Comparison of ENCODE assay signal across 8 cellular contexts in the genomic region with DNA sequence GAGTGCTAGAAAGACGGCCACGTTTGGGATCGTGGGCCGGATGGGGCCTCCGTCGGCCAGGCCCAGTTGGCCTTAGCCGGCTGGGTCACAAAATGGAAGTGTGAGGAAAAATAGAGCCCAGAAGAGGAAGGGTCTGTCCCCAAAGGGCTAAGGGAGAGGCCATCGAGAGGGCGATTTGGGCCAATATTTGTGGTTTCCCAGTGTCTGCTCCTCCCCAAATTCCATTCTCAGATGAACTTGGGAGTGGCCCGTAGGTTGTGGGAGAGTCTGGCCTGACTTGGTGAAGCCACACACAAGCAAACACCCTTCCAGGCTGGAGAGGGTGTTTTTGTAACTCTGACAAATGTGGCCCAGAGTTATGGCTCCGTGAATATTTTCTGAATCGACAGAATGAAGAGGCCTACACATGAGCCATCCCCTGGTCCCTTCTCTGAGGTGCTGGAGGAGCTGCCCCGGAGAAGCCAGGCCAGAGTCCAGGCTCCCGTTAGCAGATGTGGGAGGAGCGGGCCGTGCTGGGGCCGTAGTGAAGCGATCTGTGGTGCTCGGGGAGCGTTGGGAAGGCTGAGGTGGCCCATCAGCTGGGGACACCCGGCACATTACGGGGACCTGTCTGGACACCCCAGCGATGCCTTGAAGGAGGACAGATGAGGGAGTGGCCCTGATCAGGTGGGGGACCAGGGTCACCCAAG.
DNase-seq lines count a peak whose midpoint lies in the region; ATAC-seq and TF ChIP-seq lines count a peak whose summit lies in the region.

No MANE protein-coding gene starts in this region.

- ATAC-seq in HG02884 (IDR thresholded peaks at IDR 0.05; ENCODE audit: unreplicated experiment): no peak
- no peak for ATAC-seq in GM21529 (IDR thresholded peaks at IDR 0.05; ENCODE audit: unreplicated experiment)
- no peak for ATAC-seq in HG02885 (IDR thresholded peaks at IDR 0.05; ENCODE audit: poor library complexity, unreplicated experiment)

- H3K9ac ChIP-seq in BLaER1 treated with 17β-estradiol and CSF1 and Interleukin-3, amounts not matched to agents 10 nM and 100 nM: peak overlapping the region in 7 of 11 experiments; percentile 5 to 38 (median 25); a peak in 7 of 22 replicates

- 2 to 4% (median 3%) methylated on average over 23 of the region's 23 CpGs for WGBS in ovary, 3 donors

- intact Hi-C loops in ovary (cut with DNase I): loop anchor here in 1 of 4 donors (10.0 kb wide), 1 partner anchor 62 kb away; no protein-coding TSS in a partner anchor

- no peak overlapping the region for H3K27ac ChIP-seq in BLaER1 treated with 17β-estradiol and CSF1 and Interleukin-3, amounts not matched to agents 10 nM and 100 nM
- H3K27ac ChIP-seq in RWPE1 (peak overlapping the region; percentile 100), ovary (peak overlapping the region; percentile 94 to 98)

- CTCF ChIA-PET in RWPE1 (lab: Yijun Ruan, JAX): interaction anchor here (0.5 kb wide), 1 partner anchor 32 kb away, joined by 3 read pairs; no protein-coding TSS in a partner anchor

- TF ChIP-seq CTCF in RWPE1 (conservative IDR thresholded peaks at IDR 0.05; ENCODE audit: low read depth) (no peak), fibroblast of mammary gland (conservative IDR thresholded peaks at IDR 0.05; ENCODE audit: control insufficient read depth, insufficient read depth, low read depth, low read length) (no peak), ovary (IDR thresholded peaks at IDR 0.05) (no peak)

- H3K4me2 ChIP-seq in BLaER1 treated with 17β-estradiol and CSF1 and Interleukin-3, amounts not matched to agents 10 nM and 100 nM: peak overlapping the region in 1 of 11 experiments; percentile 4; a peak in 1 of 22 replicates

- DNase-seq in RWPE1 (ENCODE audit: low spot score): no peak
- no peak for DNase-seq in fibroblast of mammary gland (ENCODE audit: low read depth)
- peak in 2 of 5 donors; percentile 48 to 60 for DNase-seq in ovary
- DNase-seq in H7: no peak

- no peak overlapping the region for H3K4me3 ChIP-seq in BLaER1 treated with 17β-estradiol and CSF1 and Interleukin-3, amounts not matched to agents 10 nM and 100 nM
- H3K4me3 ChIP-seq in fibroblast of mammary gland (ENCODE audit: control insufficient read depth, low read depth, low read length) (peak overlapping the region; percentile 94), ovary (peak overlapping the region; percentile 78), H7 (ENCODE audit: insufficient read depth, low read depth, low read length) (no peak overlapping the region)

- peaks cover 0 to 35% (median 7%) of the 10 kb centered on the region in 11 experiments; a peak in 9 of 22 replicates for H3K36me3 ChIP-seq in BLaER1 treated with 17β-estradiol and CSF1 and Interleukin-3, amounts not matched to agents 10 nM and 100 nM
- H3K36me3 ChIP-seq in ovary (no peaks in the 10 kb centered on the region), H7 (replicated peaks; ENCODE audit: control insufficient read depth, insufficient read depth, low read length) (no peaks in the 10 kb centered on the region)

- peaks cover 16 to 39% (median 23%) of the 10 kb centered on the region in 10 experiments for H3K4me1 ChIP-seq in BLaER1 treated with 17β-estradiol and CSF1 and Interleukin-3, amounts not matched to agents 10 nM and 100 nM
- H3K4me1 ChIP-seq in ovary (ENCODE audit: insufficient read depth): peaks cover 12% of the 10 kb centered on the region

- POLR2A ChIA-PET in RWPE1 (lab: Yijun Ruan, JAX; ENCODE audit: low non-redundant PET): interaction anchor here (0.5 kb wide), 1 partner anchor 1158 kb away, joined by 3 read pairs; no protein-coding TSS in a partner anchor

- no peak for TF ChIP-seq POLR2A in ovary (IDR thresholded peaks at IDR 0.05)

- H4K20me1 ChIP-seq in BLaER1 treated with 17β-estradiol and CSF1 and Interleukin-3, amounts not matched to agents 10 nM and 100 nM: peaks cover 81 to 100% (median 94%) of the 10 kb centered on the region in 11 experiments; a peak in 21 of 22 replicates

- peaks cover 48 to 69% (median 59%) of the 10 kb centered on the region in 11 experiments for H3K27me3 ChIP-seq in BLaER1 treated with 17β-estradiol and CSF1 and Interleukin-3, amounts not matched to agents 10 nM and 100 nM
- H3K27me3 ChIP-seq in ovary: no peaks in the 10 kb centered on the region
- peaks cover 20% of the 10 kb centered on the region for H3K27me3 ChIP-seq in H7 (ENCODE audit: control insufficient read depth, insufficient read depth, low read length)

- H3K9me3 ChIP-seq in BLaER1 treated with 17β-estradiol and CSF1 and Interleukin-3, amounts not matched to agents 10 nM and 100 nM (replicated peaks in 1 of 11): no peaks in the 10 kb centered on the region
- no peaks in the 10 kb centered on the region for H3K9me3 ChIP-seq in ovary

- no peak for TF ChIP-seq EP300 in ovary (IDR thresholded peaks at IDR 0.05)

Comparison
In these comparisons a context has a peak if more than half of its experiments do, and no peak if none do; other contexts are left out.
1. H3K27ac ChIP-seq: peak in RWPE1 (single experiment) and ovary (2 of 2); none in BLaER1 treated with 17β-estradiol and CSF1 and Interleukin-3, amounts not matched to agents 10 nM and 100 nM (0 of 11).
2. H3K4me3 ChIP-seq: peak in fibroblast of mammary gland (single experiment) and ovary (single experiment); none in BLaER1 treated with 17β-estradiol and CSF1 and Interleukin-3, amounts not matched to agents 10 nM and 100 nM (0 of 10) and H7 (single experiment).